Comparison of ENCODE assay signal across 10 cellular contexts in genomic region chr13:73717632-73718031, GRCh38.
A peak's percentile ranks its signal among the peaks of the same experiment; 100 is the strongest.
DNase-seq lines count a peak whose midpoint lies in the region; ATAC-seq, FAIRE-seq and TF ChIP-seq lines count a peak whose summit lies in the region.
"Had no signal": no experiment of that assay in that cellular context is flagged by ENCODE, and none has a peak within 500 bp of the region (broad histone marks: within the 10 kb centered on the region; RNA-seq: fewer than 3 reads in every experiment).

No MANE protein-coding gene starts in this region.

- DNase-seq in ELR (ENCODE audit: low read depth), result peak; percentile 41
- DNase-seq in LHCN-M2 (ENCODE audit: low read depth), result peak; percentile 50
- peak; percentile 65 for DNase-seq in astrocyte of the hippocampus (ENCODE audit: low read depth, low spot score)
- DNase-seq in lung (ENCODE audit: low spot score), result no peak
- no peak for DNase-seq in HAP-1 (ENCODE audit: low spot score in 2 of 2)
- no peak for DNase-seq in frontal cortex (ENCODE audit: low spot score in 2 of 2)
- DNase-seq: effector CD8-positive, alpha-beta T cell; mesendoderm; NCI-H510A had no signal

- H3K27ac ChIP-seq in lung (ENCODE audit: low read depth in 1 of 2, low read length in 1 of 2), result no peak overlapping the region

- no peak for TF ChIP-seq CTCF in lung (IDR thresholded peaks at IDR 0.05; ENCODE audit: control extremely low read depth, extremely low read depth)

- no peak for FAIRE-seq in frontal cortex (lab: Jason Lieb, UNC)

- peaks cover 0 to 14% of the 10 kb centered on the region in 2 donors for H3K36me3 ChIP-seq in lung (ENCODE audit: control insufficient read depth in 2 of 2, insufficient read depth in 2 of 2, low read length in 2 of 2)
- H3K36me3 ChIP-seq in HAP-1 (replicated peaks), result no peaks in the 10 kb centered on the region

- H3K27me3 ChIP-seq in lung (ENCODE audit: control insufficient read depth, insufficient read depth) (no peaks in the 10 kb centered on the region), HAP-1 (ENCODE audit: low read depth) (no peaks in the 10 kb centered on the region)

- ATAC-seq in lung (ENCODE audit: insufficient read depth, low FRiP score) (peak; percentile 3), HG02759 (IDR thresholded peaks at IDR 0.05; ENCODE audit: unreplicated experiment) (no peak)

- H3K4me3 ChIP-seq in lung, result no peak overlapping the region
- H3K4me3 ChIP-seq in HAP-1, result no peak overlapping the region

- H3K4me1 ChIP-seq in lung (ENCODE audit: control insufficient read depth in 2 of 2, insufficient read depth in 2 of 2, low read length in 2 of 2), result peaks cover 5 to 7% of the 10 kb centered on the region in 2 donors
- peaks cover 8% of the 10 kb centered on the region; the same call in 1 of the 2 replicates for H3K4me1 ChIP-seq in HAP-1

- in situ Hi-C loops in HAP-1 (cut with MboI; ENCODE audit: low sequenced_read_pairs), result loop anchor here (25.0 kb wide), 1 partner anchor 905 kb away; no protein-coding TSS in a partner anchor

- no peaks in the 10 kb centered on the region for H3K9me3 ChIP-seq in lung (ENCODE audit: control insufficient read depth in 2 of 2, insufficient read depth in 1 of 2, low read length in 1 of 2)
- H3K9me3 ChIP-seq in HAP-1, result no peaks in the 10 kb centered on the region

- WGBS in lung, 2 donors, result 14 to 33% methylated on average over 2 of the region's 2 CpGs

Comparison
In these comparisons a context has a peak if more than half of its experiments do, and no peak if none do; other contexts are left out.
1. DNase-seq: peak in ELR (single experiment), LHCN-M2 (single experiment) and astrocyte of the hippocampus (single experiment); none in lung (single experiment), HAP-1 (0 of 2) and frontal cortex (0 of 2).